Comparison of ENCODE assay signal across 1 cellular context in the genomic region with DNA sequence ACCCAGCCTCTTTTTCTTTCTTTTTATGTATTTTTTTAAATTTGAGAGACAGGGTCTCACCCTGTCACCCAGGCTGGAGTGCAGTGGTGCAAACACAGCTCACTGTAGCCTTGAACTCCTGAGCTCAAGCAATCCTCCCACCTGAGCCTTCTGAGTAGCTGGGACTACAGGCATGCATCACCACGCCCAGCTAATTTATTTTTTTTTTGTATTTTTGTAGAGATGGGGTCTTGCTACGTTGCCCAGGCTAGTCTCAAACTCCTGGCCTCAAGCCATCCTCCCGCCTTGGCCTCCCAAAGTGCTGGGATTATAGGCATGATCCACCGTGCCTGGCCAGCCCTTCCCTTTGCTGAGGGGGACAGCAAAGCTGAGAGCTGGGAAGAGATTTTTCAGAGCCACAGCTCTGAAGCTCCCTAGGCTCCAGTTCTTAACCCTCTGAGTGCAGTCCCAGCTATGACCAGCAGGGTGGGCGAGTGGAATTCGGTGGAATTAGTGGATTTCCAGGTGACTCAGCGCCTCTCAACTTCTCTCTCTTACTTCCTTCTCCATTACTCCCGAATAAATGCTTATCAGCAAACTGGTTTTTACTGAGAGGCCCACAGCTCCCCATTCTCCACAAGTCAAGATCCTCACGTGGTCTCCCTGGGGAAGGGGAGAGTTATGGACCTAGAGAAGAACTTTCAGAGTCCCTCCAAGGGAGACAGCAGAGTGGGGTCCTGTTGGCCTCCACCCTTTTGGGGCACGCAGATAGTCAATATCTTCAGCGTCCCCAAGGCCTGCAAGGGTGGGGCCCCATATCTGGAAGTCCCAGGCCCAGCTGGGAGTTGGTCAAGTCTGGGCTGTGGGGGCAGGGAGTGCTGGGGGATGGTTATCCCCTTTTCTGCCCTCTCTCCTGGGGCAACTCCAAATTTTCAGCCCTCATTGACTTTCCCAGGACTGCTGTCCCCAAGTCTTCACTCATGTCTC.
TF ChIP-seq lines count a peak whose summit lies in the region.

No MANE protein-coding gene starts in this region.

TF ChIP-seq in GM23338, 12 proteins besides CTCF, POLR2A, EP300 and RAD21 (continued from another document):
- TF ChIP-seq, protein P1, sequence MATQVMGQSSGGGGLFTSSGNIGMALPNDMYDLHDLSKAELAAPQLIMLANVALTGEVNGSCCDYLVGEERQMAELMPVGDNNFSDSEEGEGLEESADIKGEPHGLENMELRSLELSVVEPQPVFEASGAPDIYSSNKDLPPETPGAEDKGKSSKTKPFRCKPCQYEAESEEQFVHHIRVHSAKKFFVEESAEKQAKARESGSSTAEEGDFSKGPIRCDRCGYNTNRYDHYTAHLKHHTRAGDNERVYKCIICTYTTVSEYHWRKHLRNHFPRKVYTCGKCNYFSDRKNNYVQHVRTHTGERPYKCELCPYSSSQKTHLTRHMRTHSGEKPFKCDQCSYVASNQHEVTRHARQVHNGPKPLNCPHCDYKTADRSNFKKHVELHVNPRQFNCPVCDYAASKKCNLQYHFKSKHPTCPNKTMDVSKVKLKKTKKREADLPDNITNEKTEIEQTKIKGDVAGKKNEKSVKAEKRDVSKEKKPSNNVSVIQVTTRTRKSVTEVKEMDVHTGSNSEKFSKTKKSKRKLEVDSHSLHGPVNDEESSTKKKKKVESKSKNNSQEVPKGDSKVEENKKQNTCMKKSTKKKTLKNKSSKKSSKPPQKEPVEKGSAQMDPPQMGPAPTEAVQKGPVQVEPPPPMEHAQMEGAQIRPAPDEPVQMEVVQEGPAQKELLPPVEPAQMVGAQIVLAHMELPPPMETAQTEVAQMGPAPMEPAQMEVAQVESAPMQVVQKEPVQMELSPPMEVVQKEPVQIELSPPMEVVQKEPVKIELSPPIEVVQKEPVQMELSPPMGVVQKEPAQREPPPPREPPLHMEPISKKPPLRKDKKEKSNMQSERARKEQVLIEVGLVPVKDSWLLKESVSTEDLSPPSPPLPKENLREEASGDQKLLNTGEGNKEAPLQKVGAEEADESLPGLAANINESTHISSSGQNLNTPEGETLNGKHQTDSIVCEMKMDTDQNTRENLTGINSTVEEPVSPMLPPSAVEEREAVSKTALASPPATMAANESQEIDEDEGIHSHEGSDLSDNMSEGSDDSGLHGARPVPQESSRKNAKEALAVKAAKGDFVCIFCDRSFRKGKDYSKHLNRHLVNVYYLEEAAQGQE (IDR thresholded peaks at IDR 0.05; ENCODE audit: unreplicated experiment) = no peak
